Comparison of ENCODE assay signal across 8 cellular contexts in genomic region chr1:201883786-201884185, GRCh38. TPM values are rescaled to one million over a fixed set of nuclear protein-coding genes. Genes with fewer than 3 reads are reported as not detected.
DNase-seq lines count a peak whose midpoint lies in the region; ATAC-seq and TF ChIP-seq lines count a peak whose summit lies in the region.

No MANE protein-coding gene starts in this region.

- H3K27ac Mint-ChIP-seq in activated CD4-positive, alpha-beta T cell treated with anti-CD3 and anti-CD28 coated beads for 36 hours, result no peak overlapping the region

- H3K27me3 ChIP-seq in gastroesophageal sphincter, result no peaks in the 10 kb centered on the region

- TF ChIP-seq CTCF in gastroesophageal sphincter (IDR thresholded peaks at IDR 0.05), result no peak

- no peak for TF ChIP-seq EP300 in gastroesophageal sphincter (IDR thresholded peaks at IDR 0.05)

- no peaks in the 10 kb centered on the region for H3K36me3 Mint-ChIP-seq in activated CD4-positive, alpha-beta T cell treated with anti-CD3 and anti-CD28 coated beads for 36 hours (ENCODE audit: low read depth)

- H3K27ac ChIP-seq in gastroesophageal sphincter, result peak overlapping the region in 3 of 4 donors; percentile 24 to 41 (median 38)

- CTCF ChIA-PET in activated CD4-positive, alpha-beta T cell treated with anti-CD3 and anti-CD28 coated beads for 36 hours (lab: Charles Lee), result interaction anchor here (0.5 to 3.9 kb wide), 7 partner anchors 10 to 399 kb away, joined by 3 to 26 read pairs (median 4); no protein-coding TSS in a partner anchor

- H3K4me1 Mint-ChIP-seq in activated CD4-positive, alpha-beta T cell treated with anti-CD3 and anti-CD28 coated beads for 36 hours, result peaks cover 4% of the 10 kb centered on the region

- H3K36me3 ChIP-seq in gastroesophageal sphincter, result no peaks in the 10 kb centered on the region

- H3K4me3 Mint-ChIP-seq in activated CD4-positive, alpha-beta T cell treated with anti-CD3 and anti-CD28 coated beads for 36 hours, result no peak overlapping the region

- H3K9me3 ChIP-seq in gastroesophageal sphincter, result no peaks in the 10 kb centered on the region

- peak; percentile 40 for ATAC-seq in activated CD4-positive, alpha-beta T cell treated with anti-CD3 and anti-CD28 coated beads for 36 hours
- ATAC-seq in gastroesophageal sphincter (no peak), HG03565 (IDR thresholded peaks at IDR 0.05; ENCODE audit: unreplicated experiment) (no peak)

- 13 to 19% methylated on average over 6 to 7 of the region's 7 CpGs for WGBS in gastroesophageal sphincter (ENCODE audit: low coverage in 1 of 2), 2 donors

- no peak overlapping the region for H3K4me3 ChIP-seq in gastroesophageal sphincter

- POLR2A ChIA-PET in activated CD4-positive, alpha-beta T cell treated with anti-CD3 and anti-CD28 coated beads for 36 hours (lab: Charles Lee), result interaction anchor here (0.9 kb wide), 1 partner anchor 256 kb away, joined by 12 read pairs; no protein-coding TSS in a partner anchor

- DNase-seq in activated CD4-positive, alpha-beta T cell treated with anti-CD3 and anti-CD28 coated beads for 36 hours, result peak; percentile 33
- no peak for DNase-seq in activated CD4-positive, alpha-beta T cell treated with anti-CD3 and anti-CD28 coated beads, Interleukin-2, amount 50 U/mL, for 1 hour
- peak; percentile 92 for DNase-seq in SKM-1 treated with dmso at 0.1 percent for 144 hours (lab: John Stamatoyannopoulos, UW; ENCODE audit: unreplicated experiment)
- DNase-seq in superior temporal gyrus (ENCODE audit: extremely low spot score), result peak; percentile 36
- DNase-seq in ecto neural progenitor cell (ENCODE audit: low spot score), result no peak
- no peak for DNase-seq in NK-92 (lab: John Stamatoyannopoulos, UW; ENCODE audit: unreplicated experiment)

- H3K9me3 Mint-ChIP-seq in activated CD4-positive, alpha-beta T cell treated with anti-CD3 and anti-CD28 coated beads for 36 hours (ENCODE audit: low read depth), result no peaks in the 10 kb centered on the region

- H3K4me1 ChIP-seq in gastroesophageal sphincter, result peaks cover 0 to 56% (median 23%) of the 10 kb centered on the region in 3 donors

- no peak for TF ChIP-seq POLR2A in gastroesophageal sphincter (IDR thresholded peaks at IDR 0.05)

- intact Hi-C loops in activated CD4-positive, alpha-beta T cell treated with anti-CD3 and anti-CD28 coated beads for 36 hours (cut with DNase I, micrococcal nuclease), result no loop called here

- H3K27me3 Mint-ChIP-seq in activated CD4-positive, alpha-beta T cell treated with anti-CD3 and anti-CD28 coated beads for 36 hours, result peaks cover 15% of the 10 kb centered on the region

RNA-seq across cellular contexts. Expression of gene SHISA4, which starts 4.9 kb away (rescaled TPM):
- under 1 TPM; 0.14 to 0.26 TPM for total RNA-seq in activated CD4-positive, alpha-beta T cell treated with anti-CD3 and anti-CD28 coated beads for 36 hours
- total RNA-seq in gastroesophageal sphincter, result 10 to 100 TPM; 18.9 to 35.8 (median 29.3) TPM

RNA-seq across cellular contexts. Expression of gene IPO9, which starts 54.8 kb away (rescaled TPM):
- total RNA-seq in activated CD4-positive, alpha-beta T cell treated with anti-CD3 and anti-CD28 coated beads for 36 hours, result 10 to 100 TPM; 65.1 to 66.0 TPM
- 10 to 100 TPM; 21.6 to 30.7 (median 26.5) TPM for total RNA-seq in gastroesophageal sphincter

Comparison
In these comparisons a context has a peak if more than half of its experiments do, and no peak if none do; other contexts are left out.
1. DNase-seq: peak in activated CD4-positive, alpha-beta T cell treated with anti-CD3 and anti-CD28 coated beads for 36 hours (single experiment), SKM-1 treated with dmso at 0.1 percent for 144 hours (single experiment) and superior temporal gyrus (single experiment); none in activated CD4-positive, alpha-beta T cell treated with anti-CD3 and anti-CD28 coated beads, Interleukin-2, amount 50 U/mL, for 1 hour (single experiment), ecto neural progenitor cell (single experiment) and NK-92 (single experiment).
2. RNA of gene SHISA4, which starts 4.9 kb away (total RNA-seq): 18.9 to 35.8 TPM in gastroesophageal sphincter; 0.14 to 0.26 TPM in activated CD4-positive, alpha-beta T cell treated with anti-CD3 and anti-CD28 coated beads for 36 hours; every median in the first group is over 10 times any median in the second.